Comparison of ENCODE assay signal across 1 cellular context in genomic region chr20:53940883-53941546, GRCh38.
TF ChIP-seq lines count a peak whose summit lies in the region.

No MANE protein-coding gene starts in this region.

TF ChIP-seq in K562, 482 proteins besides CTCF, POLR2A, EP300 and RAD21 (continued from another document and continues in another):
- no peak for TF ChIP-seq HDGF (IDR thresholded peaks at IDR 0.05)
- TF ChIP-seq TAF7 (tag; IDR thresholded peaks at IDR 0.05) = no peak
- TF ChIP-seq KDM1A (IDR thresholded peaks at IDR 0.05) = no peak
- no peak for TF ChIP-seq MYBL2 (IDR thresholded peaks at IDR 0.05; ENCODE audit: low read depth)
- no peak for TF ChIP-seq MYBL2 (CRISPR knock-in tag; IDR thresholded peaks at IDR 0.05; ENCODE audit: borderline replicate concordance)
- no peak for TF ChIP-seq U2AF1 (optimal IDR thresholded peaks at IDR 0.05; ENCODE audit: low read depth, low read length)
- TF ChIP-seq MAX (CRISPR knock-in tag; IDR thresholded peaks at IDR 0.05) = no peak
- no peak for TF ChIP-seq ZC3H8 (IDR thresholded peaks at IDR 0.05)
- TF ChIP-seq SMARCC2 (IDR thresholded peaks at IDR 0.05; ENCODE audit: low read depth) = no peak
- no peak for TF ChIP-seq ZBTB1 (CRISPR knock-in tag; IDR thresholded peaks at IDR 0.05; ENCODE audit: borderline replicate concordance, low read depth)
- no peak for TF ChIP-seq GTF2F1 (IDR thresholded peaks at IDR 0.05; ENCODE audit: low read depth, low read length)
- TF ChIP-seq NCOA2 (IDR thresholded peaks at IDR 0.05; ENCODE audit: partially characterized antibody in 2 of 2) = no peak
- no peak for TF ChIP-seq ETS1 (conservative IDR thresholded peaks at IDR 0.05; ENCODE audit: control insufficient read depth, low read depth, low read length)
- no peak for TF ChIP-seq ARNT (IDR thresholded peaks at IDR 0.05)
- no peak for TF ChIP-seq CREB3L1 (IDR thresholded peaks at IDR 0.05; ENCODE audit: borderline replicate concordance, low read depth)
- no peak for TF ChIP-seq TGIF2 (CRISPR knock-in tag; IDR thresholded peaks at IDR 0.05)
- no peak for TF ChIP-seq SMARCA5 (IDR thresholded peaks at IDR 0.05)
- no peak for TF ChIP-seq ZNF445 (CRISPR knock-in tag; IDR thresholded peaks at IDR 0.05; ENCODE audit: low read depth)
- no peak for TF ChIP-seq BDP1 (IDR thresholded peaks at IDR 0.05; ENCODE audit: insufficient read depth, insufficient read length)
- peak; percentile 57; the same call in 1 of the 2 replicates for TF ChIP-seq HBP1 (CRISPR knock-in tag; IDR thresholded peaks at IDR 0.05)
- TF ChIP-seq ZNF197 (CRISPR knock-in tag; IDR thresholded peaks at IDR 0.05; ENCODE audit: low read depth) = no peak
- peak; percentile 59 for TF ChIP-seq CXXC5 (CRISPR knock-in tag; IDR thresholded peaks at IDR 0.05)
- no peak for TF ChIP-seq RCOR1 (IDR thresholded peaks at IDR 0.05; ENCODE audit: borderline replicate concordance in 1 of 2, low read depth in 2 of 2, low read length in 2 of 2)
- TF ChIP-seq CREBBP (IDR thresholded peaks at IDR 0.05; ENCODE audit: low read depth, low read length) = no peak
- TF ChIP-seq GABPB2 (CRISPR knock-in tag; conservative IDR thresholded peaks at IDR 0.05) = no peak
- TF ChIP-seq CTBP1 (IDR thresholded peaks at IDR 0.05; ENCODE audit: borderline replicate concordance) = no peak
- no peak for TF ChIP-seq GTF2A2 (tag; IDR thresholded peaks at IDR 0.05)
- no peak for TF ChIP-seq ZNF707 (CRISPR knock-in tag; conservative IDR thresholded peaks at IDR 0.05)
- no peak for TF ChIP-seq RBM22 (IDR thresholded peaks at IDR 0.05; ENCODE audit: low read depth, low read length, poor library complexity, severe bottlenecking)
- peak; percentile 44; the same call in 1 of the 2 replicates for TF ChIP-seq TEAD4 (IDR thresholded peaks at IDR 0.05; ENCODE audit: low read length)
- no peak for TF ChIP-seq TEAD4 (CRISPR knock-in tag; IDR thresholded peaks at IDR 0.05; ENCODE audit: borderline replicate concordance)
- no peak for TF ChIP-seq IFI16 (CRISPR knock-in tag; IDR thresholded peaks at IDR 0.05)
- TF ChIP-seq ZBTB9 (CRISPR knock-in tag; IDR thresholded peaks at IDR 0.05) = 0 out of 2 replicates have a peak, but pooled peaks have one; percentile 24
- TF ChIP-seq ZBTB17 (CRISPR knock-in tag; IDR thresholded peaks at IDR 0.05) = no peak
- TF ChIP-seq GATA2 (CRISPR knock-in tag; IDR thresholded peaks at IDR 0.05) = no peak
- no peak for TF ChIP-seq KAT7 (CRISPR knock-in tag; IDR thresholded peaks at IDR 0.05; ENCODE audit: borderline replicate concordance)
- TF ChIP-seq NELFE (IDR thresholded peaks at IDR 0.05; ENCODE audit: insufficient read depth, insufficient read length) = no peak
- no peak for TF ChIP-seq JUNB (CRISPR knock-in tag; conservative IDR thresholded peaks at IDR 0.05)
- TF ChIP-seq SUPT5H (IDR thresholded peaks at IDR 0.05) = no peak
- no peak for TF ChIP-seq KLF16 (IDR thresholded peaks at IDR 0.05)
- TF ChIP-seq PHF8 (IDR thresholded peaks at IDR 0.05; ENCODE audit: borderline replicate concordance, low read length) = no peak
- TF ChIP-seq BCLAF1 (IDR thresholded peaks at IDR 0.05; ENCODE audit: borderline replicate concordance in 1 of 2, control insufficient read depth in 1 of 2, low read depth in 2 of 2, low read length in 1 of 2) = peak in 1 of 2 experiments; percentile 4; a peak in 1 of 4 replicates
- TF ChIP-seq HNRNPK (IDR thresholded peaks at IDR 0.05; ENCODE audit: low read depth, low read length, poor library complexity, severe bottlenecking) = no peak
- no peak for TF ChIP-seq NCOA4 (IDR thresholded peaks at IDR 0.05; ENCODE audit: partially characterized antibody)
- TF ChIP-seq HINFP (tag; conservative IDR thresholded peaks at IDR 0.05; ENCODE audit: low read depth) = no peak
- TF ChIP-seq E2F6 (IDR thresholded peaks at IDR 0.05; ENCODE audit: borderline replicate concordance in 1 of 2, extremely low read depth in 1 of 2, insufficient read depth in 1 of 2, insufficient read length in 1 of 2, low read depth in 1 of 2, low read length in 1 of 2, poor library complexity in 1 of 2, severe bottlenecking in 1 of 2) = no peak
- no peak for TF ChIP-seq CLOCK (CRISPR knock-in tag; IDR thresholded peaks at IDR 0.05; ENCODE audit: borderline replicate concordance)
- no peak for TF ChIP-seq GABPB1 (CRISPR knock-in tag; IDR thresholded peaks at IDR 0.05)
- no peak for TF ChIP-seq SRSF9 (IDR thresholded peaks at IDR 0.05; ENCODE audit: borderline replicate concordance, low read depth, low read length)
- TF ChIP-seq LCOR (CRISPR knock-in tag; IDR thresholded peaks at IDR 0.05) = no peak
- TF ChIP-seq HDAC2 (IDR thresholded peaks at IDR 0.05) = 0 out of 2 replicates have a peak, but pooled peaks have one; percentile 32
- TF ChIP-seq FOXJ2 (tag; IDR thresholded peaks at IDR 0.05) = no peak
- no peak for TF ChIP-seq ZNF3 (CRISPR knock-in tag; IDR thresholded peaks at IDR 0.05)
- TF ChIP-seq STAG1 (CRISPR knock-in tag; IDR thresholded peaks at IDR 0.05; ENCODE audit: borderline replicate concordance) = no peak
- no peak for TF ChIP-seq MTA2 (IDR thresholded peaks at IDR 0.05; ENCODE audit: low read depth)
- TF ChIP-seq SFPQ (IDR thresholded peaks at IDR 0.05; ENCODE audit: low read depth, low read length) = no peak
